ENCODE assay signal across 10 cellular contexts in the genomic region with DNA sequence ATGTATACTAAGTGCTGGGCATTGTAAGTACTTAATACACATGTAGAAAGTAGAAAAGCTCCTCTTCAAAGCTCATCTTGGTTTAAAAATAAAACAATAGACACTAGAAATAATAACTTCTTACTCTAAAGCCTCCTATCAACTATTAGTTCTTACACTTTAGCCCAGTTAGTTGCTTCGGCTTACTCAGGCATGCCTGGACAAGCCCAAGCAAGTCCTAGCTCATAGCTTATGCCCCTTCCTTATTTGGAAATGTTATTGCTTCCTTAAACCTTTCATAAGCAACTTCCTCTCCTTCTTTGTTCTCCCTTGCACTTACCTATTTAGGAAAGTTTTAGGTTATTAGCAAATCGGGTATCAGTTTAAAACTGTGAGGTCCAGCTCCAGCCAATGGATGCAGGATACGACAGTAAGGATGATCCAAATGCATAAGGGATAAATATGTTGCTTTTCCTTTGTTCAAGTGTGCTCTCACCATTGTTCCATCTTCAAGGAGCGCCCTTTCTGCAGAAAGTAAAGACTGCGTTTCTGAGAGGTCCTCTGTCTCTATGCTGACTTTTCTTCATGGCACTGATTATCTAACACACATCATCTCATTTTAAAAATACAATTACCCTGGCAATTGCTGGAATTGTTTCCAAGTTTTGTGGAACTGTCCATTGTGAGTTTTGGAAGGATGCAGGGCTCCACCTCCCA. TPM values are rescaled to one million over a fixed set of nuclear protein-coding genes. Genes with fewer than 3 reads are reported as not detected.
DNase-seq lines count a peak whose midpoint lies in the region; ATAC-seq and TF ChIP-seq lines count a peak whose summit lies in the region.
"Had no signal": no experiment of that assay in that cellular context is flagged by ENCODE, and none has a peak within 500 bp of the region (broad histone marks: within the 10 kb centered on the region; RNA-seq: fewer than 3 reads in every experiment).

No MANE protein-coding gene starts in this region.

- H3K36me3 ChIP-seq in HUES64 (ENCODE audit: insufficient read depth, low read length) (peaks cover 30% of the 10 kb centered on the region), brain microvascular endothelial cell (replicated peaks) (peaks cover 14% of the 10 kb centered on the region), mesodermal cell (ENCODE audit: control insufficient read depth, insufficient read depth, low read length) (peaks cover 57% of the 10 kb centered on the region)
- H3K36me3 ChIP-seq: ascending aorta had no signal

- no peaks in the 10 kb centered on the region for H3K9me3 Mint-ChIP-seq in CD14-positive monocyte

- H3K4me3 ChIP-seq in HUES64 (ENCODE audit: low read length) (no peak overlapping the region), brain microvascular endothelial cell (ENCODE audit: low read depth, low read length) (no peak overlapping the region), mesodermal cell (ENCODE audit: extremely low read depth, insufficient read depth, low read length, poor library complexity, severe bottlenecking) (no peak overlapping the region)
- H3K4me3 ChIP-seq: ascending aorta, SK-N-MC had no signal

- H3K9me3 ChIP-seq in HUES64 (ENCODE audit: insufficient read depth, low read depth, low read length) (peaks cover 15% of the 10 kb centered on the region), mesodermal cell (ENCODE audit: control insufficient read depth, low read length) (peaks cover 16% of the 10 kb centered on the region)
- H3K9me3 ChIP-seq: ascending aorta had no signal

- peak overlapping the region; percentile 48 for H3K27ac ChIP-seq in HUES64 (ENCODE audit: low read depth, low read length)
- H3K27ac ChIP-seq in brain microvascular endothelial cell, result peak overlapping the region; percentile 80
- peak overlapping the region; percentile 43 for H3K27ac ChIP-seq in mesodermal cell (ENCODE audit: low read depth, low read length, severe bottlenecking)
- H3K27ac ChIP-seq: SK-N-MC had no signal

- ATAC-seq in HG03442 (IDR thresholded peaks at IDR 0.05; ENCODE audit: unreplicated experiment) (no peak), GM18520 (IDR thresholded peaks at IDR 0.05; ENCODE audit: unreplicated experiment) (no peak)

- peak overlapping the region; percentile 66 to 83 for H3K4me3 Mint-ChIP-seq in CD14-positive monocyte

- intact Hi-C loops in CD14-positive monocyte (cut with micrococcal nuclease), result no loop called here

- TF ChIP-seq CTCF in CD14-positive monocyte (IDR thresholded peaks at IDR 0.05) (no peak), brain microvascular endothelial cell (IDR thresholded peaks at IDR 0.05; ENCODE audit: low read depth, low read length, missing control alignments) (no peak)

- H3K36me3 Mint-ChIP-seq in CD14-positive monocyte, result peaks cover 5 to 16% of the 10 kb centered on the region in 2 donors

- peaks cover 0 to 2% (median 0%) of the 10 kb centered on the region in 3 donors for H3K27me3 Mint-ChIP-seq in CD14-positive monocyte (ENCODE audit: low read depth in 3 of 3)

- DNase-seq in CD14-positive monocyte (ENCODE audit: low spot score) (no peak), brain microvascular endothelial cell (no peak), germinal center (ENCODE audit: low spot score) (no peak), iPS-NIHi11 (ENCODE audit: low spot score) (no peak)

- H3K27me3 ChIP-seq in HUES64 (ENCODE audit: insufficient read depth, low read length) (no peaks in the 10 kb centered on the region), brain microvascular endothelial cell (replicated peaks) (no peaks in the 10 kb centered on the region)
- H3K27me3 ChIP-seq: ascending aorta had no signal

- in situ Hi-C loops in brain microvascular endothelial cell (cut with HindIII; ENCODE audit: low pct_ligation_motif_present, low sequenced_read_pairs), result no loop called here

- peak overlapping the region; percentile 81 to 92 (median 89) for H3K27ac Mint-ChIP-seq in CD14-positive monocyte

- H3K4me1 ChIP-seq in HUES64 (ENCODE audit: insufficient read depth, low read length) (peaks cover 40% of the 10 kb centered on the region), mesodermal cell (ENCODE audit: control insufficient read depth, insufficient read depth, low read length, poor library complexity, severe bottlenecking) (peaks cover 8% of the 10 kb centered on the region)

- peaks cover 53% of the 10 kb centered on the region for H3K4me1 Mint-ChIP-seq in CD14-positive monocyte

- WGBS in HUES64, result 93% methylated on average over 5 of the region's 5 CpGs
- WGBS in mesodermal cell (ENCODE audit: insufficient coverage in 2 of 2), 2 experiments, result 97 to 98% methylated on average over 4 of the region's 5 CpGs

- no peak overlapping the region for H3K9ac ChIP-seq in HUES64 (ENCODE audit: low read depth, low read length)

RNA-seq across cellular contexts. Expression of a gene that starts 12.3 kb away (rescaled TPM):
- 100 to 1,000 TPM in 1 of 2 donors, 10 to 100 TPM in 1; 70.6 to 101 TPM for polyA plus RNA-seq in CD14-positive monocyte
- polyA plus RNA-seq in HUES64 (2013, experiment 1 of 2), result 42.0 TPM
- polyA plus RNA-seq in HUES64 (2013, experiment 2 of 2), result 47.5 TPM
- 95.0 TPM for polyA plus RNA-seq in mesodermal cell (2013, experiment 1 of 2)
- 101 TPM for polyA plus RNA-seq in mesodermal cell (2013, experiment 2 of 2)

RNA-seq across cellular contexts. Expression of a gene that starts 28.7 kb away (rescaled TPM):
- polyA plus RNA-seq in CD14-positive monocyte, result 100 to 1,000 TPM; 798 to 846 TPM
- 230 TPM for polyA plus RNA-seq in HUES64 (2013, experiment 1 of 2)
- 208 TPM for polyA plus RNA-seq in HUES64 (2013, experiment 2 of 2)
- 291 TPM for polyA plus RNA-seq in mesodermal cell (2013, experiment 1 of 2)
- 294 TPM for polyA plus RNA-seq in mesodermal cell (2013, experiment 2 of 2)
